10 cellular contexts compared by ENCODE assay signal in the genomic region with DNA sequence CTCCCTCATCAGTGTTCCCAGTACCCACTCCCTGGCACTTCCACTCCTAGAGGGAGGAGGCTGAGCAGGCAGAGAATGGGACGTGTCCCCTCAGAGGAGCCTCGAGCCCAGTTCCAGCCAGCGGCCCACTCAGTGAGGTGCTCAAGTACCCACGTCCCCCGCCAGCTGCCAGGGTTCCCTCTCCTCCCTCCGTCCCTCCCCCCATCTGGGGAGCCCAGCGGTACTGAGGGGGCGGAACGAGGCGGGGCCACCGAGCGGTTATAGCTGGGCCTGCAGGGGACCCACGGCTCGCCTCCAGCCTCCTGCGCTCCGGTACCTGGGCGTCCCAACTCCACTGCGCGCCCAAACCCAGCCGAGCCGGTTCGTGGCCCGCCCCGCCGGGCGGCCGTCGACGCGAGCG. TPM values are rescaled to one million over a fixed set of nuclear protein-coding genes. Genes with fewer than 3 reads are reported as not detected.
DNase-seq lines count a peak whose midpoint lies in the region; ATAC-seq and TF ChIP-seq lines count a peak whose summit lies in the region.
"Had no signal": no experiment of that assay in that cellular context is flagged by ENCODE, and none has a peak within 500 bp of the region (broad histone marks: within the 10 kb centered on the region; RNA-seq: fewer than 3 reads in every experiment).

Gene NPW (plus strand): TSS at position 286 of the 400 bp plus-strand sequence.

- H3K4ac ChIP-seq in neuronal stem cell (ENCODE audit: low read length) = peak within 1 kb of the TSS; percentile 89

- peak within 1 kb of the TSS; percentile 81 for H3K9ac ChIP-seq in neuronal stem cell (ENCODE audit: low read depth, low read length, poor library complexity)
- H3K9ac ChIP-seq: parathyroid adenoma had no signal

- no CpG with 5 or more reads among the region's 31 CpGs for WGBS in neuronal stem cell (ENCODE audit: extremely low coverage in 2 of 2, insufficient read length in 2 of 2, insufficient replicate concordance in 1 of 2), 2 donors
- 3 to 27% (median 10%) methylated on average over 5 to 31 of the region's 31 CpGs for WGBS in adrenal gland, 4 donors

- no peaks in the 10 kb centered on the region for H3K36me3 Mint-ChIP-seq in activated naive CD8-positive, alpha-beta T cell treated with anti-CD3 and anti-CD28 coated beads, Interleukin-2, amount 50 U/mL, for 24 hours (ENCODE audit: low read depth)

- H3K27me3 Mint-ChIP-seq in activated naive CD8-positive, alpha-beta T cell treated with anti-CD3 and anti-CD28 coated beads, Interleukin-2, amount 50 U/mL, for 24 hours = peaks cover 32% of the 10 kb centered on the region

- H2BK12ac ChIP-seq in neuronal stem cell (ENCODE audit: low read length) = peak within 1 kb of the TSS; percentile 58

- peaks cover 7 to 11% of the 10 kb centered on the region in 2 donors for H3K4me1 ChIP-seq in neuronal stem cell (ENCODE audit: control insufficient read depth in 2 of 2, insufficient read depth in 1 of 2, low read depth in 1 of 2, low read length in 2 of 2)
- peaks cover 14 to 17% of the 10 kb centered on the region in 2 donors for H3K4me1 ChIP-seq in adrenal gland (replicated peaks in 1 of 2)

- peak within 1 kb of the TSS; percentile 75 for H2BK5ac ChIP-seq in neuronal stem cell (ENCODE audit: low read length)

- no peak within 1 kb of the TSS for H3K27ac Mint-ChIP-seq in activated naive CD8-positive, alpha-beta T cell treated with anti-CD3 and anti-CD28 coated beads, Interleukin-2, amount 50 U/mL, for 24 hours

- H3K4me2 ChIP-seq in neuronal stem cell (ENCODE audit: insufficient read depth, low read length, poor library complexity, severe bottlenecking) = peak within 1 kb of the TSS; percentile 66

- no peaks in the 10 kb centered on the region for H3K9me3 Mint-ChIP-seq in activated naive CD8-positive, alpha-beta T cell treated with anti-CD3 and anti-CD28 coated beads, Interleukin-2, amount 50 U/mL, for 24 hours

- peak within 1 kb of the TSS; percentile 65 for H3K23ac ChIP-seq in neuronal stem cell (ENCODE audit: low read depth, low read length, poor library complexity)

- no peak within 1 kb of the TSS for H3K27ac ChIP-seq in neuronal stem cell (replicated peaks; ENCODE audit: low read length)
- no peak within 1 kb of the TSS for H3K27ac ChIP-seq in adrenal gland
- H3K27ac ChIP-seq: gastrocnemius medialis, parathyroid adenoma had no signal

- TF ChIP-seq CTCF in adrenal gland (IDR thresholded peaks at IDR 0.05) = no peak

- peak within 1 kb of the TSS; percentile 77 for H2AFZ ChIP-seq in neuronal stem cell (ENCODE audit: low read length)
- H2AFZ ChIP-seq: parathyroid adenoma had no signal

- H4K8ac ChIP-seq in neuronal stem cell (ENCODE audit: low read depth, low read length) = no peak within 1 kb of the TSS

- H3K14ac ChIP-seq in neuronal stem cell (ENCODE audit: low read length) = peak within 1 kb of the TSS; percentile 82

- H2BK120ac ChIP-seq in neuronal stem cell (ENCODE audit: low read depth, low read length) = peak within 1 kb of the TSS; percentile 72

- H3K36me3 ChIP-seq in neuronal stem cell (replicated peaks in 1 of 2; ENCODE audit: control insufficient read depth in 2 of 2, insufficient read depth in 2 of 2, low read length in 2 of 2) (no peaks in the 10 kb centered on the region), adrenal gland (replicated peaks in 1 of 2) (no peaks in the 10 kb centered on the region)
- H3K36me3 ChIP-seq: gastrocnemius medialis had no signal

- peak within 1 kb of the TSS; percentile 58 for H2BK15ac ChIP-seq in neuronal stem cell (ENCODE audit: low read length)

- peaks cover 19% of the 10 kb centered on the region for H3K4me1 Mint-ChIP-seq in activated naive CD8-positive, alpha-beta T cell treated with anti-CD3 and anti-CD28 coated beads, Interleukin-2, amount 50 U/mL, for 24 hours

- H3K4me3 ChIP-seq in neuronal stem cell (ENCODE audit: low read length in 2 of 2) (peak within 1 kb of the TSS; percentile 15 to 60), adrenal gland (no peak within 1 kb of the TSS)
- H3K4me3 ChIP-seq: gastrocnemius medialis had no signal

- intact Hi-C loops in adrenal gland (cut with DNase I) = no loop called here

- H3K27me3 ChIP-seq in neuronal stem cell (ENCODE audit: control insufficient read depth in 3 of 3, insufficient read depth in 3 of 3, low read depth in 1 of 3, low read length in 3 of 3) (peaks cover 19 to 45% (median 37%) of the 10 kb centered on the region in 3 experiments), adrenal gland (peaks cover 17% of the 10 kb centered on the region)

- no peaks in the 10 kb centered on the region for H3K79me1 ChIP-seq in neuronal stem cell (ENCODE audit: low read depth, low read length)

- H4K91ac ChIP-seq in neuronal stem cell (ENCODE audit: low read depth, low read length, poor library complexity) = no peak within 1 kb of the TSS

- H3K18ac ChIP-seq in neuronal stem cell (ENCODE audit: low read length) = peak within 1 kb of the TSS; percentile 85

- peak within 1 kb of the TSS; percentile 70 for H3K4me3 Mint-ChIP-seq in activated naive CD8-positive, alpha-beta T cell treated with anti-CD3 and anti-CD28 coated beads, Interleukin-2, amount 50 U/mL, for 24 hours

- peak within 1 kb of the TSS; percentile 92 for H2AK5ac ChIP-seq in neuronal stem cell (ENCODE audit: low read depth, low read length)

- TF ChIP-seq POLR2A in adrenal gland (IDR thresholded peaks at IDR 0.05) = no peak

- DNase-seq in DMS79 (lab: John Stamatoyannopoulos, UW) (peak; percentile 51), HuH-7 (ENCODE audit: low spot score) (peak; percentile 69), neuronal stem cell (ENCODE audit: low spot score) (no peak), adrenal gland (no peak), SHP77 treated with DMSO at 0.1 percent for 48 hours (lab: John Stamatoyannopoulos, UW) (no peak)
- DNase-seq in activated naive CD8-positive, alpha-beta T cell treated with anti-CD3 and anti-CD28 coated beads, Interleukin-2, amount 50 U/mL, for 24 hours = peak; percentile 54
- DNase-seq: activated CD8-positive, alpha-beta memory T cell treated with anti-CD3 and anti-CD28 coated beads, Interleukin-2, amount 50 U/mL, for 48 hours; gastrocnemius medialis had no signal

- peak; percentile 39 for ATAC-seq in activated naive CD8-positive, alpha-beta T cell treated with anti-CD3 and anti-CD28 coated beads, Interleukin-2, amount 50 U/mL, for 24 hours
- ATAC-seq in HG03457 (IDR thresholded peaks at IDR 0.05; ENCODE audit: unreplicated experiment) = no peak
- ATAC-seq: gastrocnemius medialis had no signal

- H3K9me3 ChIP-seq in neuronal stem cell (replicated peaks in 1 of 2; ENCODE audit: control insufficient read depth in 2 of 2, insufficient read depth in 1 of 2, low read depth in 1 of 2, low read length in 2 of 2) (no peaks in the 10 kb centered on the region), adrenal gland (replicated peaks in 1 of 3) (no peaks in the 10 kb centered on the region)
- H3K9me3 ChIP-seq: gastrocnemius medialis had no signal

RNA-seq across cellular contexts. Expression of gene NPW, which starts in this region (rescaled TPM):
- 2.0 TPM for polyA plus RNA-seq in neuronal stem cell (2013, experiment 1 of 2)
- 1.7 TPM for polyA plus RNA-seq in neuronal stem cell (2013, experiment 2 of 2)
- 1 to 10 TPM in 2 of 8 donors, under 1 TPM in 1, not detected in 5; 0.50 to 3.9 (median 1.0) TPM for total RNA-seq in adrenal gland
- polyA plus RNA-seq in adrenal gland = 1 to 10 TPM in 1 of 3 donors, under 1 TPM in 1, not detected in 1; 0.88 to 1.3 TPM
- total RNA-seq: gastrocnemius medialis had no signal

Comparison
In these comparisons a context has a peak if more than half of its experiments do, and no peak if none do; other contexts are left out.
1. DNase-seq: peak in DMS79 (single experiment), HuH-7 (single experiment) and activated naive CD8-positive, alpha-beta T cell treated with anti-CD3 and anti-CD28 coated beads, Interleukin-2, amount 50 U/mL, for 24 hours (single experiment); none in neuronal stem cell (single experiment), adrenal gland (0 of 7) and SHP77 treated with DMSO at 0.1 percent for 48 hours (single experiment).
2. H3K4me3 ChIP-seq: peak in neuronal stem cell (2 of 2); none in adrenal gland (0 of 4).